ENCODE assay signal across 1 cellular context in the genomic region with DNA sequence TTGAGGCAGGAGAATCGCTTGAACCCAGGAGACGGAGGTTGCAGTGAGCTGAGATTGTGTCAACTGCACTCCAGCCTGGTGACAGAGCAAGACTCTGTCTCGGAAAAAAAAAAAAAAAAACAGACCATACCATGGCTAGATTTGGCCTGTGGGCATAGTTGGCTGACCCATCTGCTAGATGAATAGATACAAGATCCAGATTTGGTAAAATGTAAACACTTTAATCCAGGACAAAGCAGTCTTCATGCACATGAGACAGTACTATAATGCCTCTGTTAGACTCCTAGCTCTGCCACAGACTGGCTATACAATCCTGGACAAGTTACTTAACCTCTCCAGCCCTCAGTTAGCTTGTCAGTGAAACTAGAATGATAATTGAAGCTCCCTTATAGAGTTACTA.
TF ChIP-seq lines count a peak whose summit lies in the region.

No MANE protein-coding gene starts in this region.

TF ChIP-seq in IMR-90, 13 proteins besides CTCF, POLR2A, EP300 and RAD21 (continued from another document):
- TF ChIP-seq CEBPB (IDR thresholded peaks at IDR 0.05; ENCODE audit: low read depth, low read length) (no peak), RCOR1 (IDR thresholded peaks at IDR 0.05; ENCODE audit: insufficient replicate concordance, low read length) (no peak)
TF ChIP-seq in IMR-90: peak in this region for 0.
